Comparison of ENCODE assay signal across 15 cellular contexts in the genomic region with DNA sequence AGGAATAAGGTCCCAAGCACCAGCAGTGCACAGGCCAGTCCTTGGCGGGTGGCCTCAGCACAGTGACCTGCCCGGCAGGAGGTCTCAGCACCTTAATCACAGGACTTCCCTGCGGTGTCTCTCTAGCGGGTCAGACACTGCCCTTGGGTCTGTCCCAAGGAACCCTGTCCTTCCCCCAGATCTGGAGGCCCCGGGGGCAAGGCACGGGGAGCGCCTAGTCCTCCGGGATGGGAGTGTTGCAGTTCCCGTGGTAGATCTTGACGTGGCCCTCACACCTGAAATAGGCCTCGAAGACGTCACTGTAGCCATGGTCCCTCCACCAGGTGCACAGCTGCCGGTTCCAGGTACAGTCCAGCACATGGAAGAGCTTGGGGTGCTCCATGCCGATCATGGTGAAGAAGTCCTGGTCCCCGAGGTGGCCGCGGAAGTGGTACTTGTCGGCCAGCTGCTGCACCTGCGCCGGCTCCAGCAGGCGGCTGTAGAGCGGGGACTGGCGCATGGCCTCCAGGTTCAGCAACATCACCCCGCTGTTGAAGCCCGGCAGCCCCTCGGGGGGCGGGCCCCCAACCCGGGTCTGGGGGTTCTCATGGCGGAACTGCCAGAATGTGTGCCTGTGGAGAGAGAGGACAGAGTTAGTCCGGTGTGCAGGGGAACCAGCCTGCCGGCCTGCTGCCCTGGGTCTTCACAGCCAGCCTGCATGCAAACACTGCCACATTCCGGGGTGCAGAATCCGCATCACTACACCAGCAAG.
A peak's percentile ranks its signal among the peaks of the same experiment; 100 is the strongest.
DNase-seq lines count a peak whose midpoint lies in the region; ATAC-seq, FAIRE-seq and TF ChIP-seq lines count a peak whose summit lies in the region.
"Had no signal": no experiment of that assay in that cellular context is flagged by ENCODE, and none has a peak within 500 bp of the region (broad histone marks: within the 10 kb centered on the region; RNA-seq: fewer than 3 reads in every experiment).

No MANE protein-coding gene starts in this region.

- TF ChIP-seq POLR2A in right lobe of liver (IDR thresholded peaks at IDR 0.05) (no peak), HepG2 (IDR thresholded peaks at IDR 0.05; ENCODE audit: insufficient read depth in 1 of 2, low read depth in 2 of 2, low read length in 2 of 2) (no peak)

- H3K27me3 ChIP-seq in right lobe of liver (no peaks in the 10 kb centered on the region), HepG2 (ENCODE audit: control insufficient read depth in 1 of 2, insufficient read depth in 2 of 2, low read length in 2 of 2) (no peaks in the 10 kb centered on the region)
- H3K27me3 ChIP-seq: MG63 had no signal

- in situ Hi-C loops in HepG2 (cut with HindIII; ENCODE audit: extremely low pct_ligation_motif_present, low pct_unique_long_range_greater_than_20kb): no loop called here

- WGBS in right lobe of liver (ENCODE audit: insufficient coverage, low coverage, low lambda C conversion rate, missing lambda C conversion rate): 94% methylated on average over 6 of the region's 33 CpGs
- 96% methylated on average over 13 of the region's 33 CpGs for WGBS in HepG2 (ENCODE audit: low lambda C conversion rate)

- H3K27ac ChIP-seq in right lobe of liver: no peak overlapping the region
- no peak overlapping the region for H3K27ac ChIP-seq in HepG2 (ENCODE audit: extremely low read length, insufficient read depth, low read length)
- H3K27ac ChIP-seq: BLaER1 treated with 17β-estradiol and CSF1 and Interleukin-3, amounts not matched to agents 10 nM and 100 nM had no signal

- no peak overlapping the region for H2AFZ ChIP-seq in HepG2 (ENCODE audit: low read length)

- POLR2A ChIA-PET in HepG2 (lab: Yijun Ruan, JAX): no interaction called here

- no peak for ATAC-seq in right lobe of liver
- ATAC-seq in HepG2: no peak
- ATAC-seq in GM18858 (IDR thresholded peaks at IDR 0.05; ENCODE audit: unreplicated experiment): no peak
- ATAC-seq: PC-3 had no signal

- H3K9me3 ChIP-seq in right lobe of liver (no peaks in the 10 kb centered on the region), HepG2 (ENCODE audit: low read length) (no peaks in the 10 kb centered on the region)
- H3K9me3 ChIP-seq: MG63 had no signal

- H3K36me3 ChIP-seq in right lobe of liver (no peaks in the 10 kb centered on the region), HepG2 (replicated peaks in 1 of 2; ENCODE audit: control insufficient read depth in 1 of 2, insufficient read depth in 2 of 2, low read length in 2 of 2) (peaks cover 2 to 10% of the 10 kb centered on the region in 2 experiments; a peak in 2 of 5 replicates)

- intact Hi-C loops in right lobe of liver (cut with DNase I): no loop called here
- intact Hi-C loops in HepG2 (cut with micrococcal nuclease; ENCODE audit: unreplicated experiment): loop anchor here (10.0 kb wide), 1 partner anchor 65 kb away; no protein-coding TSS in a partner anchor
- intact Hi-C loops in posterior vena cava (cut with DNase I): loop anchor here in 1 of 2 donors (5.0 kb wide), 1 partner anchor 437 kb away; the partner anchor contains the start of gene TMEM44

- no TSS peak for BruUV-seq in HepG2 (replicated peaks; lab: Mats Ljungman, UMichigan)

- no peak for FAIRE-seq in HepG2 (lab: Jason Lieb, UNC)

- TF ChIP-seq CTCF in right lobe of liver (IDR thresholded peaks at IDR 0.05) (no peak), HepG2 (CRISPR knock-in tag; IDR thresholded peaks at IDR 0.05) (no peak)

- no peak for TF ChIP-seq RAD21 in HepG2 (CRISPR knock-in tag; IDR thresholded peaks at IDR 0.05)

- H3K4me3 ChIP-seq in right lobe of liver: no peak overlapping the region
- H3K4me3 ChIP-seq in HepG2 (replicated peaks in 1 of 3; ENCODE audit: insufficient read depth in 1 of 3, low read depth in 2 of 3, low read length in 3 of 3): no peak overlapping the region
- H3K4me3 ChIP-seq: BLaER1 treated with 17β-estradiol and CSF1 and Interleukin-3, amounts not matched to agents 10 nM and 100 nM; MG63 had no signal

- no peaks in the 10 kb centered on the region for H3K4me1 ChIP-seq in right lobe of liver
- H3K4me1 ChIP-seq in HepG2 (ENCODE audit: insufficient read depth, low read length): peaks cover 3% of the 10 kb centered on the region

- no peaks in the 10 kb centered on the region for H3K79me2 ChIP-seq in HepG2 (ENCODE audit: insufficient read depth, low read length)

- no peak for TF ChIP-seq EP300 in HepG2 (IDR thresholded peaks at IDR 0.05; ENCODE audit: low read depth in 2 of 2, low read length in 2 of 2)
- TF ChIP-seq EP300 in HepG2 (CRISPR knock-in tag; IDR thresholded peaks at IDR 0.05; ENCODE audit: borderline replicate concordance): no peak

- H4K20me1 ChIP-seq in HepG2 (ENCODE audit: insufficient read depth, low read length): no peaks in the 10 kb centered on the region
- H4K20me1 ChIP-seq: BLaER1 treated with 17β-estradiol and CSF1 and Interleukin-3, amounts not matched to agents 10 nM and 100 nM had no signal

- no peak overlapping the region for H3K9ac ChIP-seq in HepG2 (ENCODE audit: insufficient read depth, low read depth, low read length)
- H3K9ac ChIP-seq: BLaER1 treated with 17β-estradiol and CSF1 and Interleukin-3, amounts not matched to agents 10 nM and 100 nM had no signal

- DNase-seq in activated CD8-positive, alpha-beta memory T cell treated with anti-CD3 and anti-CD28 coated beads, Interleukin-2, amount 50 U/mL, for 4 hours: peak; percentile 9
- no peak for DNase-seq in activated CD8-positive, alpha-beta memory T cell treated with anti-CD3 and anti-CD28 coated beads, Interleukin-2, amount 50 U/mL, for 48 hours
- peak; percentile 16 to 44 (median 43) for DNase-seq in right lobe of liver
- DNase-seq in HepG2 (ENCODE audit: low spot score): no peak
- DNase-seq in posterior vena cava (ENCODE audit: low spot score): peak; percentile 64
- DNase-seq in NCI-H345 treated with DMSO at 0.1 percent for 48 hours (lab: John Stamatoyannopoulos, UW; ENCODE audit: unreplicated experiment): no peak
- DNase-seq in retina: no peak
- DNase-seq: HFFc6, MG63, NCI-H1092 treated with DMSO at 0.1 percent for 48 hours, NCI-H1694 treated with DMSO at 0.1 percent for 48 hours, NCI-H446, PC-3 had no signal

- H3K4me2 ChIP-seq in HepG2 (ENCODE audit: low read depth, low read length): no peak overlapping the region

- CTCF ChIA-PET in HepG2 (lab: Yijun Ruan, JAX; ENCODE audit: low intra/inter-chr PET ratio, low total read pairs): no interaction called here

TF ChIP-seq in HepG2, 621 proteins besides CTCF, POLR2A, EP300 and RAD21:
- TF ChIP-seq, protein P1, sequence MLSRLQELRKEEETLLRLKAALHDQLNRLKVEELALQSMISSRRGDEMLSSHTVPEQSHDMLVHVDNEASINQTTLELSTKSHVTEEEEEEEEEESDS (CRISPR knock-in tag; IDR thresholded peaks at IDR 0.05; ENCODE audit: borderline replicate concordance): no peak
- TF ChIP-seq SMARCC2 (IDR thresholded peaks at IDR 0.05): no peak

Comparison
In these comparisons a context has a peak if more than half of its experiments do, and no peak if none do; other contexts are left out.
1. DNase-seq: peak in activated CD8-positive, alpha-beta memory T cell treated with anti-CD3 and anti-CD28 coated beads, Interleukin-2, amount 50 U/mL, for 4 hours (single experiment), right lobe of liver (3 of 3) and posterior vena cava (single experiment); none in activated CD8-positive, alpha-beta memory T cell treated with anti-CD3 and anti-CD28 coated beads, Interleukin-2, amount 50 U/mL, for 48 hours (single experiment), HepG2 (single experiment), NCI-H345 treated with DMSO at 0.1 percent for 48 hours (single experiment) and retina (single experiment).